15 cellular contexts compared by ENCODE assay signal in the genomic region with DNA sequence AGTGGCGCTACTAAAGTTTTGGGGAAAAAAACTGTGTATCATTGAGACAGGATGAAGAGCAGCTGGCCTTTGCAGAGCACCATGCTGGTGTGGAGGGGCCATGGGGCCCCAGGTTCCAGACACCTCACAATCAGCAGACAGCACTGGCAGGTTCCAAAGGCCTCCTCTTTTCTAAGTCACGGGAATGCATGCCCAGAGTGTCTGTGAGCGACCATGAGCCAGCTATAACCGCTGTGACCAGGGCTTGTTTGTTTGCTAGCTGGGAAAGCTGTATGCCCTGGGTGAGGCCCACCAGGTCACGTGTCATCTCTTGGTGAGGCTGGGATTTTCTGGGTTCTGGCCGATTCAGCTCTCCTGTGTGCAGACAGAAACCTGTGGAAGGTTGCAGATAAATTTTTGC. TPM values are rescaled to one million over a fixed set of nuclear protein-coding genes. Genes with fewer than 3 reads are reported as not detected.
"Had no signal": no experiment of that assay in that cellular context is flagged by ENCODE, and none has a peak within 500 bp of the region (broad histone marks: within the 10 kb centered on the region; RNA-seq: fewer than 3 reads in every experiment).

No MANE protein-coding gene starts in this region.

- H3K27me3 ChIP-seq: adrenal gland, pancreas, thyroid gland, uterus had no signal

- H3K36me3 ChIP-seq: adrenal gland, pancreas, thyroid gland, uterus had no signal

- H3K4me3 ChIP-seq: adrenal gland, pancreas, thyroid gland, uterus had no signal

- FAIRE-seq: pancreas had no signal

- ATAC-seq: activated CD4-positive, CD25-positive, alpha-beta regulatory T cell treated with anti-CD3 and anti-CD28 coated beads, Interleukin-2, amount 50 U/mL, for 24 hours; left lobe of liver had no signal

- H3K9me3 ChIP-seq: adrenal gland, pancreas, thyroid gland, uterus had no signal

- H3K27ac ChIP-seq: adrenal gland, uterus had no signal

- H3K4me1 ChIP-seq: adrenal gland, pancreas, uterus had no signal

- DNase-seq: activated CD4-positive, alpha-beta T cell treated with anti-CD3 and anti-CD28 coated beads, Interleukin-2, amount 50 U/mL, for 4 hours; activated naive CD4-positive, alpha-beta T cell treated with anti-CD3 and anti-CD28 coated beads, Interleukin-2, amount 50 U/mL, for 16 hours; activated T-cell treated with anti-CD3 and anti-CD28 coated beads, Interleukin-2, amount 50 U/mL, for 1 hour; adrenal gland; central memory CD4-positive, alpha-beta T cell; cortex of kidney; effector CD8-positive, alpha-beta T cell; immature natural killer cell; mesendoderm; pancreas; T-helper 2 cell; thyroid gland; uterus had no signal

RNA-seq across cellular contexts. Expression of gene PAPPA, which starts 37.0 kb away (rescaled TPM):
- polyA plus RNA-seq: immature natural killer cell had no signal
